In the genomic region with DNA sequence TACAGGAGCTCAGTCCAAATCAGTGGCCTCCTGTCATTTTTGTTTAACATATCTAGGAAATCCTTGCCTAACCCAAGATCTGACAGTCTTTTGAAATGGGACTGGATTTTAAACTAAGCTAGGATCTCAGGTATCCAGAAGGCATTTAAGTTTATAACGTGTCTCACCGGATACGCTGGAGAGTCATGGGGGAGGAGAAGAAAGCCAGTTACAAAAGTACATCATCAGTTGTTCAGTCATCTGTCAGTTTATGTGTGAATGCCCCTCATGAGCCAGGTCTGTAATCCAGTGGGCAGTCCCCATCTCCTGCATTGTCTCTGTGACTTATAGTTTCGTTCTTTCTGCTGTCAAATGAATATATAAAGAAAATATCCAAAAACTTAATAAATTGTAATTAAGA, we compare ENCODE assay signal across 19 cellular contexts.
"Had no signal": no experiment of that assay in that cellular context is flagged by ENCODE, and none has a peak within 500 bp of the region (broad histone marks: within the 10 kb centered on the region; RNA-seq: fewer than 3 reads in every experiment).

No MANE protein-coding gene starts in this region.

- H3K27me3 Mint-ChIP-seq: activated CD4-positive, alpha-beta memory T cell treated with anti-CD3 and anti-CD28 coated beads for 36 hours; activated naive CD8-positive, alpha-beta T cell treated with anti-CD3 and anti-CD28 coated beads, Interleukin-2, amount 10 ng/mL, durations not matched to agents 7 days and 5 days; activated T-helper 17 cell treated with anti-CD3 and anti-CD28 coated beads, Interleukin-2, amount 50 U/mL, for 72 hours had no signal

- H3K9me3 Mint-ChIP-seq: activated CD4-positive, alpha-beta memory T cell treated with anti-CD3 and anti-CD28 coated beads for 36 hours; activated T-helper 17 cell treated with anti-CD3 and anti-CD28 coated beads, Interleukin-2, amount 50 U/mL, for 72 hours had no signal

- H3K27ac ChIP-seq: breast epithelium, foreskin keratinocyte, prostate gland, right lobe of liver, SJCRH30, spleen, upper lobe of right lung had no signal

- ATAC-seq: activated T-helper 17 cell treated with anti-CD3 and anti-CD28 coated beads, Interleukin-2, amount 50 U/mL, for 72 hours; foreskin keratinocyte; heart right ventricle; right lobe of liver; upper lobe of right lung had no signal

- H3K36me3 ChIP-seq: breast epithelium, prostate gland, right lobe of liver, upper lobe of right lung had no signal

- H3K27ac Mint-ChIP-seq: activated CD4-positive, alpha-beta memory T cell treated with anti-CD3 and anti-CD28 coated beads for 36 hours; activated naive CD8-positive, alpha-beta T cell treated with anti-CD3 and anti-CD28 coated beads, Interleukin-2, amount 10 ng/mL, durations not matched to agents 7 days and 5 days; activated T-helper 17 cell treated with anti-CD3 and anti-CD28 coated beads, Interleukin-2, amount 50 U/mL, for 72 hours had no signal

- DNase-seq: activated CD4-positive, alpha-beta memory T cell treated with anti-CD3 and anti-CD28 coated beads for 36 hours; activated CD4-positive, CD25-positive, alpha-beta regulatory T cell treated with anti-CD3 and anti-CD28 coated beads, Interleukin-2, amount 50 U/mL, for 72 hours; activated CD8-positive, alpha-beta memory T cell treated with anti-CD3 and anti-CD28 coated beads, Interleukin-2, amount 50 U/mL, for 4 hours; activated naive CD8-positive, alpha-beta T cell treated with anti-CD3 and anti-CD28 coated beads, Interleukin-2, amount 10 ng/mL, durations not matched to agents 7 days and 5 days; aorta; foreskin keratinocyte; heart right ventricle; kidney; nucleus accumbens; right lobe of liver; SJCRH30; spleen; stimulated activated CD4-positive, alpha-beta T cell treated with anti-CD3 and anti-CD28 coated beads, Interleukin-1b, Interleukin-23, amount 100 ng/mL, for 48 hours; stimulated activated naive CD4-positive, alpha-beta T cell; SW 1271; upper lobe of right lung had no signal

- H3K4me3 Mint-ChIP-seq: activated CD4-positive, alpha-beta memory T cell treated with anti-CD3 and anti-CD28 coated beads for 36 hours; activated naive CD8-positive, alpha-beta T cell treated with anti-CD3 and anti-CD28 coated beads, Interleukin-2, amount 10 ng/mL, durations not matched to agents 7 days and 5 days; activated T-helper 17 cell treated with anti-CD3 and anti-CD28 coated beads, Interleukin-2, amount 50 U/mL, for 72 hours had no signal

- H3K9me3 ChIP-seq: breast epithelium, heart right ventricle, prostate gland, right lobe of liver, spleen, upper lobe of right lung had no signal

- H3K4me1 ChIP-seq: SJCRH30 had no signal

- H3K27me3 ChIP-seq: breast epithelium, foreskin keratinocyte, heart right ventricle, right lobe of liver, SJCRH30, spleen, upper lobe of right lung had no signal

- H3K4me3 ChIP-seq: breast epithelium, heart right ventricle, prostate gland, right lobe of liver, SJCRH30, spleen, upper lobe of right lung had no signal
